8 cellular contexts compared by ENCODE assay signal in genomic region chr2:29309090-29310054, GRCh38.
DNase-seq lines count a peak whose midpoint lies in the region; ATAC-seq, FAIRE-seq and TF ChIP-seq lines count a peak whose summit lies in the region.

No MANE protein-coding gene starts in this region.

- peak; percentile 41 for DNase-seq in D721Med (ENCODE audit: insufficient read length, low spot score)
- peak; percentile 52 for DNase-seq in SKM-1 treated with dmso at 0.1 percent for 144 hours (lab: John Stamatoyannopoulos, UW; ENCODE audit: unreplicated experiment)
- peak in 1 of 2 donors; percentile 20 for DNase-seq in central memory CD8-positive, alpha-beta T cell (ENCODE audit: low spot score in 2 of 2)
- DNase-seq in left kidney (ENCODE audit: low read depth, low spot score), result peak; percentile 82
- DNase-seq in stimulated activated CD4-positive, alpha-beta T cell treated with anti-CD3 and anti-CD28 coated beads, TNF-alpha, amount 100 ng/mL, for 24 hours (ENCODE audit: low read depth in 3 of 3), result peak in 2 of 3 experiments; percentile 8 to 42

- H3F3A ChIP-seq in Loucy (ENCODE audit: low read depth), result no peaks in the 10 kb centered on the region

- peaks cover 12% of the 10 kb centered on the region for H3K4me1 Mint-ChIP-seq in central memory CD8-positive, alpha-beta T cell

- ATAC-seq in GM19467 (IDR thresholded peaks at IDR 0.05; ENCODE audit: unreplicated experiment), result peak; percentile 51
- peak; percentile 56 for ATAC-seq in central memory CD8-positive, alpha-beta T cell (replicated peaks; ENCODE audit: extremely low read depth, poor library complexity, severe bottlenecking)
- ATAC-seq in HG02970 (IDR thresholded peaks at IDR 0.05; ENCODE audit: low FRiP score, unreplicated experiment), result no peak

- peak; percentile 67 for TF ChIP-seq CTCF in D721Med (IDR thresholded peaks at IDR 0.05; ENCODE audit: insufficient read depth, missing control alignments)
- TF ChIP-seq CTCF in Loucy (conservative IDR thresholded peaks at IDR 0.05; ENCODE audit: low read length), result peak; percentile 95

- peaks cover 14% of the 10 kb centered on the region for H3K4me1 ChIP-seq in Loucy (ENCODE audit: insufficient read depth, low read length, poor library complexity, severe bottlenecking)

- no peak overlapping the region for H3K27ac Mint-ChIP-seq in central memory CD8-positive, alpha-beta T cell (ENCODE audit: low read depth)

- no peak overlapping the region for H3K4me3 Mint-ChIP-seq in central memory CD8-positive, alpha-beta T cell

- H3K36me3 Mint-ChIP-seq in central memory CD8-positive, alpha-beta T cell (ENCODE audit: insufficient read depth), result no peaks in the 10 kb centered on the region

- H3K4me3 ChIP-seq in Loucy (ENCODE audit: low read length, poor library complexity, severe bottlenecking), result no peak overlapping the region

- H3K27me3 ChIP-seq in Loucy (ENCODE audit: insufficient read depth, low read length, poor library complexity, severe bottlenecking), result no peaks in the 10 kb centered on the region

- no peak overlapping the region for H3K4me2 ChIP-seq in Loucy (ENCODE audit: low read depth, low read length, poor library complexity, severe bottlenecking)

- no peaks in the 10 kb centered on the region for H4K20me1 ChIP-seq in Loucy (ENCODE audit: insufficient read depth, low read length, poor library complexity, severe bottlenecking)

- peaks cover 34% of the 10 kb centered on the region for H3K27me3 Mint-ChIP-seq in central memory CD8-positive, alpha-beta T cell

- no peaks in the 10 kb centered on the region for H3K9me3 ChIP-seq in Loucy (ENCODE audit: insufficient read depth, low read depth, low read length)

- H3K79me2 ChIP-seq in Loucy (ENCODE audit: insufficient read depth, low read length), result no peaks in the 10 kb centered on the region

- no peak overlapping the region for H2AFZ ChIP-seq in Loucy (ENCODE audit: low read length)

- H3K9me2 ChIP-seq in Loucy (replicated peaks; ENCODE audit: low read depth, low read length), result no peaks in the 10 kb centered on the region

- peak; percentile 69 for FAIRE-seq in D721Med (lab: Jason Lieb, UNC)

- H3K9me3 Mint-ChIP-seq in central memory CD8-positive, alpha-beta T cell, result no peaks in the 10 kb centered on the region

- H3K9ac ChIP-seq in Loucy (ENCODE audit: low read depth, low read length, poor library complexity, severe bottlenecking), result no peak overlapping the region

- no peaks in the 10 kb centered on the region for H3K36me3 ChIP-seq in Loucy (ENCODE audit: insufficient read depth, low read length)
